In genomic region chr19:14407889-14408640, GRCh38 we compare ENCODE assay signal across 2 cellular contexts.
TF ChIP-seq lines count a peak whose summit lies in the region.

No MANE protein-coding gene starts in this region.

TF ChIP-seq in GM12891, 5 proteins besides CTCF, POLR2A, EP300 and RAD21:
- no peak for TF ChIP-seq PAX5 (IDR thresholded peaks at IDR 0.05; ENCODE audit: insufficient read depth, low read length, severe bottlenecking)
- TF ChIP-seq POU2F2 (IDR thresholded peaks at IDR 0.05; ENCODE audit: low read depth, low read length), result peak; percentile 12; the same call in 1 of the 2 replicates
- TF ChIP-seq POLR2AphosphoS5 (IDR thresholded peaks at IDR 0.05; ENCODE audit: low read depth, low read length), result peak; percentile 93

TF ChIP-seq in IMR-90, 13 proteins besides CTCF, POLR2A, EP300 and RAD21:
- TF ChIP-seq CEBPB (IDR thresholded peaks at IDR 0.05; ENCODE audit: low read depth, low read length) (no peak), CHD1 (IDR thresholded peaks at IDR 0.05; ENCODE audit: low read depth, low read length) (no peak), USF2 (IDR thresholded peaks at IDR 0.05; ENCODE audit: low read depth, low read length) (no peak), NFE2L2 (IDR thresholded peaks at IDR 0.05; ENCODE audit: low read depth, low read length) (no peak), MAZ (IDR thresholded peaks at IDR 0.05; ENCODE audit: borderline replicate concordance, low read depth, low read length) (no peak), MAFK (IDR thresholded peaks at IDR 0.05; ENCODE audit: low read depth, low read length) (no peak), BHLHE40 (IDR thresholded peaks at IDR 0.05; ENCODE audit: low read depth, low read length) (no peak), MXI1 (IDR thresholded peaks at IDR 0.05; ENCODE audit: borderline replicate concordance, low read depth, low read length) (no peak)
